In genomic region chr3:54278960-54279359, GRCh38 we compare ENCODE assay signal across 29 cellular contexts.
DNase-seq lines count a peak whose midpoint lies in the region; ATAC-seq and TF ChIP-seq lines count a peak whose summit lies in the region.
"Had no signal": no experiment of that assay in that cellular context is flagged by ENCODE, and none has a peak within 500 bp of the region (broad histone marks: within the 10 kb centered on the region; RNA-seq: fewer than 3 reads in every experiment).

No MANE protein-coding gene starts in this region.

- POLR2A ChIA-PET in CD8-positive, alpha-beta T cell (lab: Charles Lee): no interaction called here

- no peaks in the 10 kb centered on the region for H3K9me3 ChIP-seq in CD8-positive, alpha-beta T cell (ENCODE audit: low read length)
- H3K9me3 ChIP-seq: adrenal gland, prostate gland, upper lobe of right lung had no signal

- H3K9me3 Mint-ChIP-seq in activated naive CD4-positive, alpha-beta T cell treated with anti-CD3 and anti-CD28 coated beads for 36 hours: no peaks in the 10 kb centered on the region
- H3K9me3 Mint-ChIP-seq in CD8-positive, alpha-beta T cell: peaks cover 7% of the 10 kb centered on the region
- H3K9me3 Mint-ChIP-seq: activated T-cell treated with anti-CD3 and anti-CD28 coated beads, Interleukin-2, amount 50 U/mL, for 4 hours had no signal

- intact Hi-C loops in activated naive CD4-positive, alpha-beta T cell treated with anti-CD3 and anti-CD28 coated beads for 36 hours (cut with micrococcal nuclease): no loop called here
- intact Hi-C loops in CD8-positive, alpha-beta T cell (cut with DNase I, micrococcal nuclease): no loop called here

- no peaks in the 10 kb centered on the region for H3K36me3 Mint-ChIP-seq in activated naive CD4-positive, alpha-beta T cell treated with anti-CD3 and anti-CD28 coated beads for 36 hours (ENCODE audit: low read depth)
- no peaks in the 10 kb centered on the region for H3K36me3 Mint-ChIP-seq in CD8-positive, alpha-beta T cell
- H3K36me3 Mint-ChIP-seq: naive B cell; stimulated activated memory B cell treated with anti-CD40 and anti-IgM and Interleukin-4, amounts not matched to agents 10 μg/mL and 1 μg/mL and 100 μg/mL, for 72 hours had no signal

- no peak for ATAC-seq in HG02973 (IDR thresholded peaks at IDR 0.05; ENCODE audit: unreplicated experiment)
- ATAC-seq in CD8-positive, alpha-beta T cell: no peak
- ATAC-seq: activated T-cell treated with anti-CD3 and anti-CD28 coated beads, Interleukin-2, amount 50 U/mL, for 4 hours; left ventricle myocardium superior; PC-3; stimulated activated memory B cell treated with anti-CD40 and anti-IgM and Interleukin-4, amounts not matched to agents 10 μg/mL and 1 μg/mL and 100 μg/mL, for 72 hours; upper lobe of right lung had no signal

- TF ChIP-seq CTCF in AG10803 (conservative IDR thresholded peaks at IDR 0.05; ENCODE audit: low read length): no peak
- no peak for TF ChIP-seq CTCF in CD8-positive, alpha-beta T cell (IDR thresholded peaks at IDR 0.05)

- peaks cover 10% of the 10 kb centered on the region for H3K27me3 Mint-ChIP-seq in activated naive CD4-positive, alpha-beta T cell treated with anti-CD3 and anti-CD28 coated beads for 36 hours (ENCODE audit: low read depth)
- H3K27me3 Mint-ChIP-seq in CD8-positive, alpha-beta T cell (ENCODE audit: low read depth): peaks cover 14% of the 10 kb centered on the region
- H3K27me3 Mint-ChIP-seq: activated CD4-positive, alpha-beta T cell treated with anti-CD3 and anti-CD28 coated beads, Interleukin-2, amount 10 ng/mL, durations not matched to agents 7 days and 5 days had no signal

- no peaks in the 10 kb centered on the region for H3K36me3 ChIP-seq in CD8-positive, alpha-beta T cell (ENCODE audit: insufficient read depth, low read length)
- H3K36me3 ChIP-seq: adrenal gland, prostate gland, sigmoid colon, upper lobe of right lung had no signal

- H3K27ac ChIP-seq in CD8-positive, alpha-beta T cell (ENCODE audit: low read depth, low read length): no peak overlapping the region
- H3K27ac ChIP-seq: adrenal gland, C4-2B, KMS-11, prostate gland, sigmoid colon, upper lobe of right lung had no signal

- H3K27ac Mint-ChIP-seq in activated naive CD4-positive, alpha-beta T cell treated with anti-CD3 and anti-CD28 coated beads for 36 hours: no peak overlapping the region
- H3K27ac Mint-ChIP-seq in CD8-positive, alpha-beta T cell: no peak overlapping the region
- H3K27ac Mint-ChIP-seq: activated CD4-positive, alpha-beta T cell treated with anti-CD3 and anti-CD28 coated beads, Interleukin-2, amount 10 ng/mL, durations not matched to agents 7 days and 5 days; stimulated activated memory B cell treated with anti-CD40 and anti-IgM and Interleukin-4, amounts not matched to agents 10 μg/mL and 1 μg/mL and 100 μg/mL, for 72 hours had no signal

- CTCF ChIA-PET in activated naive CD4-positive, alpha-beta T cell treated with anti-CD3 and anti-CD28 coated beads for 36 hours (lab: Charles Lee): no interaction called here
- CTCF ChIA-PET in CD8-positive, alpha-beta T cell (lab: Charles Lee): no interaction called here

- H3K27me3 ChIP-seq in CD8-positive, alpha-beta T cell (ENCODE audit: insufficient read depth, low read length): no peaks in the 10 kb centered on the region
- H3K27me3 ChIP-seq: sigmoid colon, upper lobe of right lung had no signal

- H3K4me3 Mint-ChIP-seq in activated naive CD4-positive, alpha-beta T cell treated with anti-CD3 and anti-CD28 coated beads for 36 hours: no peak overlapping the region
- no peak overlapping the region for H3K4me3 Mint-ChIP-seq in CD8-positive, alpha-beta T cell
- H3K4me3 Mint-ChIP-seq: activated CD4-positive, alpha-beta T cell treated with anti-CD3 and anti-CD28 coated beads, Interleukin-2, amount 10 ng/mL, durations not matched to agents 7 days and 5 days; activated T-cell treated with anti-CD3 and anti-CD28 coated beads, Interleukin-2, amount 50 U/mL, for 4 hours; naive B cell; stimulated activated memory B cell treated with anti-CD40 and anti-IgM and Interleukin-4, amounts not matched to agents 10 μg/mL and 1 μg/mL and 100 μg/mL, for 72 hours had no signal

- DNase-seq in AG10803 (ENCODE audit: low read depth) (peak; percentile 15), HT-29 (ENCODE audit: low spot score) (peak; percentile 4), astrocyte of the hippocampus (ENCODE audit: low read depth, low spot score) (peak; percentile 56), fibroblast of the conjunctiva (ENCODE audit: low read depth) (peak; percentile 13), globus pallidus (ENCODE audit: low spot score) (no peak)
- DNase-seq in activated naive CD4-positive, alpha-beta T cell treated with anti-CD3 and anti-CD28 coated beads for 36 hours: no peak
- no peak for DNase-seq in CD8-positive, alpha-beta T cell
- DNase-seq: activated CD4-positive, alpha-beta T cell treated with anti-CD3 and anti-CD28 coated beads, Interleukin-2, amount 10 ng/mL, durations not matched to agents 7 days and 5 days; activated T-cell treated with anti-CD3 and anti-CD28 coated beads, Interleukin-2, amount 50 U/mL, for 4 hours; adrenal gland; effector CD4-positive, alpha-beta T cell; erythroblast; left ventricle myocardium superior; MV-4-11; naive B cell; NCI-H510A treated with DMSO at 0.1 percent for 48 hours; NK-92 treated with Interleukin-12 subunit alpha and Interleukin-12 subunit beta, amount 100 ng/mL, for 24 hours; PC-3; SIG-M5; sigmoid colon; stimulated activated CD4-positive, alpha-beta T cell treated with anti-CD3 and anti-CD28 coated beads, Interleukin-4, amount 100 ng/mL, for 4 hours; substantia nigra; T1000; upper lobe of right lung had no signal

- no peaks in the 10 kb centered on the region for H3K4me1 ChIP-seq in CD8-positive, alpha-beta T cell (ENCODE audit: insufficient read depth, low read length)
- H3K4me1 ChIP-seq: adrenal gland, prostate gland, sigmoid colon, upper lobe of right lung had no signal

- no peak overlapping the region for H3K4me3 ChIP-seq in AG10803 (ENCODE audit: low read length)
- no peak overlapping the region for H3K4me3 ChIP-seq in CD8-positive, alpha-beta T cell (ENCODE audit: low read depth, low read length)
- H3K4me3 ChIP-seq: adrenal gland, prostate gland, sigmoid colon, upper lobe of right lung had no signal

- no peaks in the 10 kb centered on the region for H3K4me1 Mint-ChIP-seq in activated naive CD4-positive, alpha-beta T cell treated with anti-CD3 and anti-CD28 coated beads for 36 hours (ENCODE audit: low read depth)
- H3K4me1 Mint-ChIP-seq in CD8-positive, alpha-beta T cell (ENCODE audit: low read depth): no peaks in the 10 kb centered on the region
- H3K4me1 Mint-ChIP-seq: activated CD4-positive, alpha-beta T cell treated with anti-CD3 and anti-CD28 coated beads, Interleukin-2, amount 10 ng/mL, durations not matched to agents 7 days and 5 days; naive B cell; stimulated activated memory B cell treated with anti-CD40 and anti-IgM and Interleukin-4, amounts not matched to agents 10 μg/mL and 1 μg/mL and 100 μg/mL, for 72 hours had no signal

Comparison
In these comparisons a context has a peak if more than half of its experiments do, and no peak if none do; other contexts are left out.
1. DNase-seq: peak in AG10803 (single experiment), HT-29 (single experiment), astrocyte of the hippocampus (single experiment) and fibroblast of the conjunctiva (single experiment); none in activated naive CD4-positive, alpha-beta T cell treated with anti-CD3 and anti-CD28 coated beads for 36 hours (single experiment), CD8-positive, alpha-beta T cell (0 of 7) and globus pallidus (single experiment).